18 cellular contexts compared by ENCODE assay signal in the genomic region with DNA sequence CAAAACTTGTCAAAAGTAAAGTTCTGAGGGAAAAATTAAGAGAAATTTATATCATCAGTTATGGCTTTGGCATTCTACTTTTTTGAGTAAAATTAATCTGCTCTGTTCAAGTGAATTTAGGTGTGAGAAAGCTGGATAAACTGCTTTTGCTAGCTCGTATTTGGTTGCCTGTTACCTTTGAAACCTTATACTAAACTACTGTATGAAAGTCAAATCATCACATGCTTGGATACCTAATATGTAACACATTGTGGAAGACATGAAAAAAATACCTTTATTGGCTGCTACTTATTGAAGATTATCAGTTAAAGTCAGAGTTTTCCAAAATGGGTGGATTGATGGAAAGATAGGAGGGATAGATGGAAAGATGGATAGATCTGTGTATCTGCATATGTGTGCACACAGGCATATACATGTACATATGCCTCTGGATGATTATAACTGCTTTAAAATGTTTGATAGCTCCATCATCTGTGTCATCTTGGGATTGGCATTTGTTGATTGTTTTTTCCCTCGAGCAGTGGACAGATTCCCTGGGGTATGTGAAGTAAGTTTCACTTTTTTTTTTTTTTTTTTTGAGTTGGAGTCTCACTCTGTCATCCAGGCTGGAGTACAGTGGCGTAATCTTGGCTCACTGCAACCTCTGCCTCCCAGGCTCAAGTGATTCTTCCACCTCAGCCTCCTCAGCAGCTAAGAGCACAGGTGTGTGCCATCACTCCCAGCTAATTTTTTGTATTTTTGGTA. TPM values are rescaled to one million over a fixed set of nuclear protein-coding genes. Genes with fewer than 3 reads are reported as not detected.
DNase-seq lines count a peak whose midpoint lies in the region; ATAC-seq and TF ChIP-seq lines count a peak whose summit lies in the region.
"Had no signal": no experiment of that assay in that cellular context is flagged by ENCODE, and none has a peak within 500 bp of the region (broad histone marks: within the 10 kb centered on the region; RNA-seq: fewer than 3 reads in every experiment).

No MANE protein-coding gene starts in this region.

- H3K9me3 ChIP-seq in gastrocnemius medialis, result no peaks in the 10 kb centered on the region

- H3K4me3 ChIP-seq in fibroblast of pulmonary artery (replicated peaks; ENCODE audit: low read depth, low read length), result no peak overlapping the region
- no peak overlapping the region for H3K4me3 ChIP-seq in gastrocnemius medialis

- H3K36me3 ChIP-seq in gastrocnemius medialis, result no peaks in the 10 kb centered on the region
- H3K36me3 ChIP-seq: brain microvascular endothelial cell, WERI-Rb-1 had no signal

- peaks cover 4% of the 10 kb centered on the region for H3K9me3 Mint-ChIP-seq in activated naive CD4-positive, alpha-beta T cell treated with anti-CD3 and anti-CD28 coated beads, Interleukin-2, amount 50 U/mL, for 24 hours
- H3K9me3 Mint-ChIP-seq in WTC11, result no peaks in the 10 kb centered on the region
- H3K9me3 Mint-ChIP-seq: activated naive CD8-positive, alpha-beta T cell treated with anti-CD3 and anti-CD28 coated beads, Interleukin-2, amount 10 ng/mL, durations not matched to agents 7 days and 5 days; CD14-positive monocyte; T-helper 1 cell treated with Interleukin-12 subunit alpha and Interleukin-12 subunit beta and Interleukin-4 antibody, amounts not matched to agents 30 μg/mL and 1 μg/mL, for 36 hours had no signal

- peak overlapping the region; percentile 65 for H3K27ac Mint-ChIP-seq in activated naive CD4-positive, alpha-beta T cell treated with anti-CD3 and anti-CD28 coated beads, Interleukin-2, amount 50 U/mL, for 24 hours
- H3K27ac Mint-ChIP-seq in WTC11, result peak overlapping the region; percentile 19; the same call in 1 of the 2 replicates
- H3K27ac Mint-ChIP-seq: activated naive CD8-positive, alpha-beta T cell treated with anti-CD3 and anti-CD28 coated beads, Interleukin-2, amount 10 ng/mL, durations not matched to agents 7 days and 5 days; T-helper 1 cell treated with Interleukin-12 subunit alpha and Interleukin-12 subunit beta and Interleukin-4 antibody, amounts not matched to agents 30 μg/mL and 1 μg/mL, for 36 hours had no signal

- CTCF ChIA-PET in WTC11 (lab: Charles Lee), result interaction anchor here (1.6 kb wide), 1 partner anchor 111 kb away, joined by 4 read pairs; no protein-coding TSS in a partner anchor

- peaks cover 8% of the 10 kb centered on the region for H3K36me3 Mint-ChIP-seq in activated naive CD4-positive, alpha-beta T cell treated with anti-CD3 and anti-CD28 coated beads, Interleukin-2, amount 50 U/mL, for 24 hours
- peaks cover 3% of the 10 kb centered on the region for H3K36me3 Mint-ChIP-seq in WTC11

- no peaks in the 10 kb centered on the region for H3K27me3 Mint-ChIP-seq in activated naive CD4-positive, alpha-beta T cell treated with anti-CD3 and anti-CD28 coated beads, Interleukin-2, amount 50 U/mL, for 24 hours
- H3K27me3 Mint-ChIP-seq in WTC11 (ENCODE audit: low read depth), result no peaks in the 10 kb centered on the region
- H3K27me3 Mint-ChIP-seq: activated naive CD8-positive, alpha-beta T cell treated with anti-CD3 and anti-CD28 coated beads, Interleukin-2, amount 10 ng/mL, durations not matched to agents 7 days and 5 days had no signal

- peaks cover 33 to 47% of the 10 kb centered on the region in 2 donors for H3K4me1 ChIP-seq in gastrocnemius medialis

- no peak for DNase-seq in activated naive CD4-positive, alpha-beta T cell treated with anti-CD3 and anti-CD28 coated beads, Interleukin-2, amount 50 U/mL, for 16 hours
- DNase-seq in WTC11 (ENCODE audit: low spot score) (no peak), fibroblast of pulmonary artery (ENCODE audit: low read depth) (peak; percentile 11), gastrocnemius medialis (peak in 1 of 2 donors; percentile 34), NCI-H524 (lab: John Stamatoyannopoulos, UW) (no peak), A172 (ENCODE audit: low spot score) (no peak)
- DNase-seq in activated effector memory CD4-positive, alpha-beta T cell treated with anti-CD3 and anti-CD28 coated beads, Interleukin-2, amount 50 U/mL, for 16 hours, result no peak
- DNase-seq: activated CD4-positive, alpha-beta T cell treated with anti-CD3 and anti-CD28 coated beads, Interleukin-2, amount 50 U/mL, for 48 hours; activated naive CD8-positive, alpha-beta T cell treated with anti-CD3 and anti-CD28 coated beads, Interleukin-2, amount 10 ng/mL, durations not matched to agents 7 days and 5 days; brain microvascular endothelial cell; Kasumi-1; NCI-H1092 treated with DMSO at 0.1 percent for 48 hours; NCI-H69; stimulated activated CD4-positive, alpha-beta T cell treated with anti-CD3 and anti-CD28 coated beads, Interleukin-4, amount 100 ng/mL, for 24 hours; WERI-Rb-1 had no signal

- ATAC-seq in WTC11, result no peak
- ATAC-seq in gastrocnemius medialis, result peak; percentile 62 to 63

- H3K27me3 ChIP-seq in gastrocnemius medialis, result no peaks in the 10 kb centered on the region
- H3K27me3 ChIP-seq: brain microvascular endothelial cell had no signal

- intact Hi-C loops in gastrocnemius medialis (cut with DNase I; ENCODE audit: low total_unique reads), result no loop called here

- no peak overlapping the region for H3K4me3 Mint-ChIP-seq in activated naive CD4-positive, alpha-beta T cell treated with anti-CD3 and anti-CD28 coated beads, Interleukin-2, amount 50 U/mL, for 24 hours
- no peak overlapping the region for H3K4me3 Mint-ChIP-seq in WTC11
- H3K4me3 Mint-ChIP-seq: activated naive CD8-positive, alpha-beta T cell treated with anti-CD3 and anti-CD28 coated beads, Interleukin-2, amount 10 ng/mL, durations not matched to agents 7 days and 5 days; CD14-positive monocyte; T-helper 1 cell treated with Interleukin-12 subunit alpha and Interleukin-12 subunit beta and Interleukin-4 antibody, amounts not matched to agents 30 μg/mL and 1 μg/mL, for 36 hours had no signal

- no peak for TF ChIP-seq POLR2A in gastrocnemius medialis (IDR thresholded peaks at IDR 0.05)

- peaks cover 65% of the 10 kb centered on the region for H3K4me1 Mint-ChIP-seq in activated naive CD4-positive, alpha-beta T cell treated with anti-CD3 and anti-CD28 coated beads, Interleukin-2, amount 50 U/mL, for 24 hours
- peaks cover 44% of the 10 kb centered on the region for H3K4me1 Mint-ChIP-seq in WTC11

- H3K27ac ChIP-seq in gastrocnemius medialis, result peak overlapping the region; percentile 16 to 62 (median 37)
- H3K27ac ChIP-seq: brain microvascular endothelial cell, WERI-Rb-1 had no signal

- TF ChIP-seq CTCF in WTC11 (IDR thresholded peaks at IDR 0.05) (no peak), fibroblast of pulmonary artery (IDR thresholded peaks at IDR 0.05; ENCODE audit: low read length, missing control alignments) (no peak), gastrocnemius medialis (IDR thresholded peaks at IDR 0.05 in 4 of 5, conservative IDR thresholded peaks at IDR 0.05 in 1 of 5) (no peak)

- POLR2A ChIA-PET in WTC11 (lab: Charles Lee), result no interaction called here

- in situ Hi-C loops in gastrocnemius medialis (cut with MboI; ENCODE audit: low sequenced_read_pairs in 4 of 4), result no loop called here

TF ChIP-seq in WTC11, 78 proteins besides CTCF, POLR2A, EP300 and RAD21 (continues in another document):
- no peak for TF ChIP-seq ZNF396 (CRISPR knock-in tag; IDR thresholded peaks at IDR 0.05; ENCODE audit: borderline replicate concordance)
- TF ChIP-seq CBFB (CRISPR knock-in tag; IDR thresholded peaks at IDR 0.05; ENCODE audit: low read depth), result no peak
- TF ChIP-seq ZNF219 (CRISPR knock-in tag; IDR thresholded peaks at IDR 0.05; ENCODE audit: borderline replicate concordance), result no peak
- TF ChIP-seq, protein P1, sequence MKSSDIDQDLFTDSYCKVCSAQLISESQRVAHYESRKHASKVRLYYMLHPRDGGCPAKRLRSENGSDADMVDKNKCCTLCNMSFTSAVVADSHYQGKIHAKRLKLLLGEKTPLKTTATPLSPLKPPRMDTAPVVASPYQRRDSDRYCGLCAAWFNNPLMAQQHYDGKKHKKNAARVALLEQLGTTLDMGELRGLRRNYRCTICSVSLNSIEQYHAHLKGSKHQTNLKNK (CRISPR knock-in tag; IDR thresholded peaks at IDR 0.05), result no peak
- TF ChIP-seq ZNF232 (CRISPR knock-in tag; IDR thresholded peaks at IDR 0.05), result no peak
- TF ChIP-seq ZNF671 (CRISPR knock-in tag; IDR thresholded peaks at IDR 0.05), result no peak
- TF ChIP-seq, protein P2, sequence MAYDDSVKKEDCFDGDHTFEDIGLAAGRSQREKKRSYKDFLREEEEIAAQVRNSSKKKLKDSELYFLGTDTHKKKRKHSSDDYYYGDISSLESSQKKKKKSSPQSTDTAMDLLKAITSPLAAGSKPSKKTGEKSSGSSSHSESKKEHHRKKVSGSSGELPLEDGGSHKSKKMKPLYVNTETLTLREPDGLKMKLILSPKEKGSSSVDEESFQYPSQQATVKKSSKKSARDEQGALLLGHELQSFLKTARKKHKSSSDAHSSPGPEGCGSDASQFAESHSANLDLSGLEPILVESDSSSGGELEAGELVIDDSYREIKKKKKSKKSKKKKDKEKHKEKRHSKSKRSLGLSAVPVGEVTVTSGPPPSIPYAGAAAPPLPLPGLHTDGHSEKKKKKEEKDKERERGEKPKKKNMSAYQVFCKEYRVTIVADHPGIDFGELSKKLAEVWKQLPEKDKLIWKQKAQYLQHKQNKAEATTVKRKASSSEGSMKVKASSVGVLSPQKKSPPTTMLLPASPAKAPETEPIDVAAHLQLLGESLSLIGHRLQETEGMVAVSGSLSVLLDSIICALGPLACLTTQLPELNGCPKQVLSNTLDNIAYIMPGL (CRISPR knock-in tag; IDR thresholded peaks at IDR 0.05), result no peak
- no peak for TF ChIP-seq MYBL2 (CRISPR knock-in tag; IDR thresholded peaks at IDR 0.05)
- no peak for TF ChIP-seq TEAD4 (CRISPR knock-in tag; IDR thresholded peaks at IDR 0.05)
- TF ChIP-seq TCF7 (CRISPR knock-in tag; IDR thresholded peaks at IDR 0.05; ENCODE audit: low read depth), result no peak
- TF ChIP-seq JUN (CRISPR knock-in tag; IDR thresholded peaks at IDR 0.05), result no peak
- no peak for TF ChIP-seq JAZF1 (CRISPR knock-in tag; IDR thresholded peaks at IDR 0.05)

RNA-seq across cellular contexts. Expression of a gene that starts 24.3 kb away (rescaled TPM):
- 40.7 to 46.8 TPM (median 46.3 TPM) in 3 replicates for total RNA-seq in WTC11 (2021)
- total RNA-seq in gastrocnemius medialis, result 10 to 100 TPM; 33.8 to 49.3 (median 41.7) TPM
- 22.4 and 30.8 TPM in 2 replicates for total RNA-seq in A172 (2014; rRNA removed; shearing (Covaris generic))
